38 cellular contexts compared by ENCODE assay signal in genomic region chr19:53951947-53952346, GRCh38. TPM values are rescaled to one million over a fixed set of nuclear protein-coding genes. Genes with fewer than 3 reads are reported as not detected.
"Had no signal": no experiment of that assay in that cellular context is flagged by ENCODE, and none has a peak within 500 bp of the region (broad histone marks: within the 10 kb centered on the region; RNA-seq: fewer than 3 reads in every experiment).

No MANE protein-coding gene starts in this region.

- H3K27ac Mint-ChIP-seq: dendritic cell treated with granulocyte-macrophage colony-stimulating factor and Interleukin-4, amounts not matched to agents 40 ng/mL and 50 ng/mL, for 4 days; endodermal cell; mesothelial cell of epicardium; naive B cell; natural killer cell treated with Interleukin-12 subunit alpha and Interleukin-12 subunit beta and Interleukin-15 and Interleukin-18, amount 100 ng/mL, for 72 hours; stimulated activated memory B cell treated with anti-CD40 and anti-IgM and Interleukin-4, amounts not matched to agents 10 μg/mL and 1 μg/mL and 100 μg/mL, for 72 hours had no signal

- H3K36me3 ChIP-seq: colonic mucosa, esophagus muscularis mucosa, gastroesophageal sphincter, heart left ventricle, ovary, sigmoid colon, tibial artery, upper lobe of left lung, uterus had no signal

- FAIRE-seq: endothelial cell of umbilical vein, kidney had no signal

- DNase-seq: colonic mucosa; effector CD8-positive, alpha-beta T cell; endodermal cell; foreskin keratinocyte; heart left ventricle; kidney; mesenchymal stem cell; mucosa of descending colon; naive B cell; nucleus accumbens; ovary; psoas muscle; right cardiac atrium; sigmoid colon; stimulated activated CD4-positive, alpha-beta T cell treated with anti-CD3 and anti-CD28 coated beads, Interleukin-2, amount 100 ng/mL, for 24 hours; stimulated activated CD4-positive, alpha-beta T cell treated with anti-CD3 and anti-CD28 coated beads, Interleukin-4, amount 100 ng/mL, for 24 hours; stimulated activated naive CD8-positive, alpha-beta T cell treated with anti-CD3 and anti-CD28 coated beads, Interleukin-15, Interleukin-2, amounts not matched to agents 100 U/mL and 50 U/mL, for 24 hours; substantia nigra; testis; tibial artery; upper lobe of left lung; uterus had no signal

- H3K36me3 Mint-ChIP-seq: mesothelial cell of epicardium; natural killer cell treated with Interleukin-12 subunit alpha and Interleukin-12 subunit beta and Interleukin-15 and Interleukin-18, amount 100 ng/mL, for 72 hours; stimulated activated memory B cell treated with anti-CD40 and anti-IgM and Interleukin-4, amounts not matched to agents 10 μg/mL and 1 μg/mL and 100 μg/mL, for 72 hours had no signal

- H3K9me3 ChIP-seq: colonic mucosa, esophagus muscularis mucosa, gastroesophageal sphincter, mucosa of descending colon, ovary, psoas muscle, testis, tibial artery, upper lobe of left lung, uterus had no signal

- H3K4me1 Mint-ChIP-seq: mesothelial cell of epicardium; naive B cell; neural crest cell; stimulated activated memory B cell treated with anti-CD40 and anti-IgM and Interleukin-4, amounts not matched to agents 10 μg/mL and 1 μg/mL and 100 μg/mL, for 72 hours had no signal

- H3K4me2 ChIP-seq: hepatocyte had no signal

- H3K27ac ChIP-seq: colonic mucosa, esophagus muscularis mucosa, foreskin keratinocyte, gastroesophageal sphincter, heart left ventricle, hepatocyte, ovary, psoas muscle, sigmoid colon, testis, tibial artery, upper lobe of left lung, uterus had no signal

- H3K79me2 ChIP-seq: hepatocyte had no signal

- H3K27me3 ChIP-seq: colonic mucosa, ovary, testis had no signal

- ATAC-seq: foreskin keratinocyte; gastroesophageal sphincter; heart left ventricle; left lobe of liver; mucosa of descending colon; natural killer cell treated with Interleukin-12 subunit alpha and Interleukin-12 subunit beta and Interleukin-15 and Interleukin-18, amount 100 ng/mL, for 72 hours; psoas muscle; right cardiac atrium; stimulated activated memory B cell treated with anti-CD40 and anti-IgM and Interleukin-4, amounts not matched to agents 10 μg/mL and 1 μg/mL and 100 μg/mL, for 72 hours; stimulated activated naive CD8-positive, alpha-beta T cell treated with anti-CD3 and anti-CD28 coated beads, Interleukin-15, Interleukin-2, amounts not matched to agents 100 U/mL and 50 U/mL, for 24 hours had no signal

- H3K4me3 ChIP-seq: colonic mucosa, esophagus muscularis mucosa, gastroesophageal sphincter, heart left ventricle, hepatocyte, mucosa of descending colon, ovary, psoas muscle, sigmoid colon, testis, tibial artery, upper lobe of left lung, uterus had no signal

- H3K4me1 ChIP-seq: colonic mucosa, esophagus muscularis mucosa, foreskin keratinocyte, gastroesophageal sphincter, heart left ventricle, psoas muscle, sigmoid colon, testis, tibial artery, upper lobe of left lung, uterus had no signal

- H3K4me3 Mint-ChIP-seq: dendritic cell treated with granulocyte-macrophage colony-stimulating factor and Interleukin-4, amounts not matched to agents 40 ng/mL and 50 ng/mL, for 4 days; endodermal cell; mesothelial cell of epicardium; naive B cell; natural killer cell treated with Interleukin-12 subunit alpha and Interleukin-12 subunit beta and Interleukin-15 and Interleukin-18, amount 100 ng/mL, for 72 hours; neural crest cell; stimulated activated memory B cell treated with anti-CD40 and anti-IgM and Interleukin-4, amounts not matched to agents 10 μg/mL and 1 μg/mL and 100 μg/mL, for 72 hours had no signal

- H2AFZ ChIP-seq: hepatocyte had no signal

RNA-seq across cellular contexts. Expression of gene CACNG8, which starts 10.8 kb away (rescaled TPM):
- total RNA-seq: epithelial cell of proximal tubule, foreskin keratinocyte, left lobe of liver, liver had no signal
- polyA plus RNA-seq: foreskin keratinocyte had no signal

RNA-seq across cellular contexts. Expression of gene CACNG6, which starts 39.5 kb away (rescaled TPM):
- total RNA-seq: colonic mucosa, esophagus muscularis mucosa, foreskin keratinocyte, gastroesophageal sphincter, heart left ventricle, kidney, left lobe of liver, liver, mucosa of descending colon, right cardiac atrium, sigmoid colon had no signal
- polyA plus RNA-seq: fibroblast of lung, foreskin keratinocyte, heart left ventricle, hepatocyte, liver, ovary, right cardiac atrium, sigmoid colon had no signal

RNA-seq across cellular contexts. Expression of gene CACNG7, which starts 42.9 kb away (rescaled TPM):
- total RNA-seq: epithelial cell of proximal tubule; foreskin keratinocyte; gastroesophageal sphincter; heart left ventricle; kidney; left lobe of liver; liver; lung microvascular endothelial cell; natural killer cell treated with Interleukin-12 subunit alpha and Interleukin-12 subunit beta and Interleukin-15 and Interleukin-18, amount 100 ng/mL, for 72 hours; ovary; psoas muscle; renal cortical epithelial cell; right cardiac atrium; sigmoid colon; skeletal muscle tissue; upper lobe of left lung had no signal
- polyA plus RNA-seq: foreskin keratinocyte, heart left ventricle, liver had no signal
